10 cellular contexts compared by ENCODE assay signal in genomic region chr5:758698-759053, GRCh38. TPM values are rescaled to one million over a fixed set of nuclear protein-coding genes. Genes with fewer than 3 reads are reported as not detected.
A peak's percentile ranks its signal among the peaks of the same experiment; 100 is the strongest.
DNase-seq lines count a peak whose midpoint lies in the region; ATAC-seq and TF ChIP-seq lines count a peak whose summit lies in the region.
"Had no signal": no experiment of that assay in that cellular context is flagged by ENCODE, and none has a peak within 500 bp of the region (broad histone marks: within the 10 kb centered on the region; RNA-seq: fewer than 3 reads in every experiment).

No MANE protein-coding gene starts in this region.

- H3K36me3 Mint-ChIP-seq in stimulated activated effector memory CD8-positive, alpha-beta T cell treated with anti-CD3 and anti-CD28 coated beads, Interleukin-12 subunit alpha, Interleukin-12 subunit beta, amount 100 ng/mL, for 72 hours = peaks cover 9% of the 10 kb centered on the region

- DNase-seq in H7 (peak; percentile 46), coronary artery (ENCODE audit: low spot score) (peak; percentile 47), SJCRH30 (no peak), RKO (ENCODE audit: low spot score) (no peak)
- no peak for DNase-seq in stimulated activated effector memory CD8-positive, alpha-beta T cell treated with anti-CD3 and anti-CD28 coated beads, Interleukin-12 subunit alpha, Interleukin-12 subunit beta, amount 100 ng/mL, for 72 hours (ENCODE audit: low spot score in 2 of 2)
- DNase-seq: IMR-90 had no signal

- peaks cover 45% of the 10 kb centered on the region for H3K4me1 Mint-ChIP-seq in stimulated activated effector memory CD8-positive, alpha-beta T cell treated with anti-CD3 and anti-CD28 coated beads, Interleukin-12 subunit alpha, Interleukin-12 subunit beta, amount 100 ng/mL, for 72 hours

- WGBS in liver = 72% methylated on average over 15 of the region's 15 CpGs

- H3K27ac Mint-ChIP-seq in stimulated activated effector memory CD8-positive, alpha-beta T cell treated with anti-CD3 and anti-CD28 coated beads, Interleukin-12 subunit alpha, Interleukin-12 subunit beta, amount 100 ng/mL, for 72 hours = peak overlapping the region; percentile 86

- H3K4me3 ChIP-seq in H7 (ENCODE audit: insufficient read depth, low read depth, low read length) (no peak overlapping the region), coronary artery (peak overlapping the region; percentile 50), liver (ENCODE audit: low read depth in 1 of 3, low read length in 3 of 3) (no peak overlapping the region), SJCRH30 (no peak overlapping the region)
- H3K4me3 ChIP-seq: adrenal gland had no signal

- no peaks in the 10 kb centered on the region for H3K36me3 ChIP-seq in H7 (replicated peaks; ENCODE audit: control insufficient read depth, insufficient read depth, low read length)
- no peaks in the 10 kb centered on the region for H3K36me3 ChIP-seq in liver (ENCODE audit: control insufficient read depth in 4 of 4, insufficient read depth in 3 of 4, low read depth in 1 of 4, low read length in 3 of 4)
- H3K36me3 ChIP-seq in SJCRH30 = no peaks in the 10 kb centered on the region
- H3K36me3 ChIP-seq: adrenal gland had no signal

- H3K4me1 ChIP-seq in liver (ENCODE audit: control insufficient read depth in 4 of 4, insufficient read depth in 4 of 4, low read length in 3 of 4) = peaks cover 2 to 30% (median 15%) of the 10 kb centered on the region in 4 donors
- H3K4me1 ChIP-seq in SJCRH30 = no peaks in the 10 kb centered on the region

- H3K9me3 ChIP-seq in liver (ENCODE audit: control insufficient read depth in 4 of 4, low read length in 3 of 4) (no peaks in the 10 kb centered on the region), SJCRH30 (replicated peaks) (no peaks in the 10 kb centered on the region)
- H3K9me3 ChIP-seq: adrenal gland had no signal

- H3K9ac ChIP-seq in liver (ENCODE audit: low read depth in 1 of 2, low read length in 2 of 2) = peak overlapping the region; percentile 17 to 50

- TF ChIP-seq CTCF in coronary artery (IDR thresholded peaks at IDR 0.05) (no peak), liver (IDR thresholded peaks at IDR 0.05; ENCODE audit: low read depth, low read length, missing input control) (no peak)

- H3K27me3 ChIP-seq in H7 (ENCODE audit: control insufficient read depth, insufficient read depth, low read length) (no peaks in the 10 kb centered on the region), liver (ENCODE audit: control insufficient read depth in 4 of 4, insufficient read depth in 4 of 4, low read length in 3 of 4) (no peaks in the 10 kb centered on the region), SJCRH30 (no peaks in the 10 kb centered on the region)
- H3K27me3 ChIP-seq: adrenal gland had no signal

- no peak for TF ChIP-seq RAD21 in liver (IDR thresholded peaks at IDR 0.05)

- H3K27ac ChIP-seq in coronary artery (peak overlapping the region in 1 of 2 donors; percentile 69), liver (ENCODE audit: low read depth in 1 of 2, low read length in 2 of 2) (peak overlapping the region in 1 of 2 donors; percentile 68), SJCRH30 (no peak overlapping the region)

- H3K4me3 Mint-ChIP-seq in stimulated activated effector memory CD8-positive, alpha-beta T cell treated with anti-CD3 and anti-CD28 coated beads, Interleukin-12 subunit alpha, Interleukin-12 subunit beta, amount 100 ng/mL, for 72 hours = peak overlapping the region; percentile 59

- no peak for ATAC-seq in stimulated activated effector memory CD8-positive, alpha-beta T cell treated with anti-CD3 and anti-CD28 coated beads, Interleukin-12 subunit alpha, Interleukin-12 subunit beta, amount 100 ng/mL, for 72 hours
- ATAC-seq in HG02981 (IDR thresholded peaks at IDR 0.05; ENCODE audit: unreplicated experiment) (no peak), GM19397 (IDR thresholded peaks at IDR 0.05; ENCODE audit: unreplicated experiment) (no peak)

- H3K9me3 Mint-ChIP-seq in stimulated activated effector memory CD8-positive, alpha-beta T cell treated with anti-CD3 and anti-CD28 coated beads, Interleukin-12 subunit alpha, Interleukin-12 subunit beta, amount 100 ng/mL, for 72 hours = no peaks in the 10 kb centered on the region

TF ChIP-seq in liver, 16 proteins besides CTCF, POLR2A, EP300 and RAD21:
- TF ChIP-seq SP1 (IDR thresholded peaks at IDR 0.05) (no peak), YY1 (IDR thresholded peaks at IDR 0.05) (no peak), TAF1 (conservative IDR thresholded peaks at IDR 0.05) (no peak), EGR1 (IDR thresholded peaks at IDR 0.05; ENCODE audit: low read depth in 2 of 2) (no peak), HNF4A (conservative IDR thresholded peaks at IDR 0.05) (no peak), FOXA2 (IDR thresholded peaks at IDR 0.05) (no peak), JUND (IDR thresholded peaks at IDR 0.05) (no peak), HNF4G (IDR thresholded peaks at IDR 0.05) (no peak), GABPA (IDR thresholded peaks at IDR 0.05 in 1 of 2, conservative IDR thresholded peaks at IDR 0.05 in 1 of 2) (no peak)
- TF ChIP-seq, protein P1, sequence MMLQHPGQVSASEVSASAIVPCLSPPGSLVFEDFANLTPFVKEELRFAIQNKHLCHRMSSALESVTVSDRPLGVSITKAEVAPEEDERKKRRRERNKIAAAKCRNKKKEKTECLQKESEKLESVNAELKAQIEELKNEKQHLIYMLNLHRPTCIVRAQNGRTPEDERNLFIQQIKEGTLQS (IDR thresholded peaks at IDR 0.05) = no peak

RNA-seq across cellular contexts. Expression of gene ZDHHC11B, which starts 25.9 kb away (rescaled TPM):
- total RNA-seq in H7 (2014; rRNA removed; shearing (Covaris generic)) = 0.07 and 0.33 TPM in 2 replicates
- 1 to 10 TPM in 1 of 2 donors, under 1 TPM in 1; 0.37 to 2.1 TPM for total RNA-seq in liver
- polyA plus RNA-seq in liver = under 1 TPM; 0.38 to 0.86 TPM
- 0.22 TPM in 1 of 2 replicates, not detected in the other for total RNA-seq in SJCRH30 (2014; rRNA removed; shearing (Covaris generic))
- total RNA-seq: IMR-90 had no signal

Comparison
In these comparisons a context has a peak if more than half of its experiments do, and no peak if none do; other contexts are left out.
1. DNase-seq: peak in H7 (single experiment) and coronary artery (single experiment); none in stimulated activated effector memory CD8-positive, alpha-beta T cell treated with anti-CD3 and anti-CD28 coated beads, Interleukin-12 subunit alpha, Interleukin-12 subunit beta, amount 100 ng/mL, for 72 hours (0 of 2), SJCRH30 (0 of 2) and RKO (single experiment).